In genomic region chr19:35099155-35099896, GRCh38 we compare ENCODE assay signal across 20 cellular contexts. TPM values are rescaled to one million over a fixed set of nuclear protein-coding genes. Genes with fewer than 3 reads are reported as not detected.
"Had no signal": no experiment of that assay in that cellular context is flagged by ENCODE, and none has a peak within 500 bp of the region (broad histone marks: within the 10 kb centered on the region; RNA-seq: fewer than 3 reads in every experiment).

No MANE protein-coding gene starts in this region.

- H2AFZ ChIP-seq: hepatocyte had no signal

- FAIRE-seq: astrocyte, keratinocyte had no signal

- H3K36me3 ChIP-seq: right atrium auricular region, thoracic aorta had no signal

- H3K4me2 ChIP-seq: hepatocyte, smooth muscle cell had no signal

- ATAC-seq: activated T-helper 17 cell treated with anti-CD3 and anti-CD28 coated beads, Interleukin-2, amount 50 U/mL, for 72 hours had no signal

- H3K79me2 ChIP-seq: hepatocyte had no signal

- H3K4me3 ChIP-seq: hepatocyte, right atrium auricular region, smooth muscle cell, thoracic aorta had no signal

- DNase-seq: activated CD4-positive, alpha-beta T cell treated with anti-CD3 and anti-CD28 coated beads, Interleukin-2, amount 50 U/mL, for 4 hours; activated CD4-positive, CD25-positive, alpha-beta regulatory T cell treated with anti-CD3 and anti-CD28 coated beads, Interleukin-2, amount 50 U/mL, for 72 hours; activated naive CD4-positive, alpha-beta T cell treated with Interleukin-2 at 50 U/mL for 16 hours; endodermal cell; erythroblast; mesendoderm; nucleus accumbens; T-helper 9 cell had no signal

- H3K27me3 ChIP-seq: hepatocyte, right atrium auricular region had no signal

- H3K27ac ChIP-seq: hepatocyte, right atrium auricular region, thoracic aorta had no signal

- H3K9me3 ChIP-seq: right atrium auricular region, thoracic aorta had no signal

RNA-seq across cellular contexts. Expression of gene FXYD3, which starts 16.3 kb away (rescaled TPM):
- total RNA-seq: activated T-helper 17 cell treated with anti-CD3 and anti-CD28 coated beads, Interleukin-2, amount 50 U/mL, for 72 hours; astrocyte; chondrocyte; dermis microvascular lymphatic vessel endothelial cell; endodermal cell; liver; natural killer cell treated with Interleukin-12 subunit alpha and Interleukin-12 subunit beta and Interleukin-15 and Interleukin-18, amount 100 ng/mL, for 72 hours; posterior vena cava had no signal

RNA-seq across cellular contexts. Expression of gene LGI4, which starts 35.5 kb away (rescaled TPM):
- total RNA-seq: dermis microvascular lymphatic vessel endothelial cell; natural killer cell treated with Interleukin-12 subunit alpha and Interleukin-12 subunit beta and Interleukin-15 and Interleukin-18, amount 100 ng/mL, for 72 hours had no signal

RNA-seq across cellular contexts. Expression of gene FXYD1, which starts 39.3 kb away (rescaled TPM):
- total RNA-seq: dermis microvascular lymphatic vessel endothelial cell; natural killer cell treated with Interleukin-12 subunit alpha and Interleukin-12 subunit beta and Interleukin-15 and Interleukin-18, amount 100 ng/mL, for 72 hours had no signal

RNA-seq across cellular contexts. Expression of gene FXYD7, which starts 43.7 kb away (rescaled TPM):
- total RNA-seq: astrocyte; chondrocyte; dermis microvascular lymphatic vessel endothelial cell; natural killer cell treated with Interleukin-12 subunit alpha and Interleukin-12 subunit beta and Interleukin-15 and Interleukin-18, amount 100 ng/mL, for 72 hours; right atrium auricular region; smooth muscle cell; thoracic aorta had no signal
- polyA plus RNA-seq: keratinocyte, smooth muscle cell had no signal
